In the genomic region with DNA sequence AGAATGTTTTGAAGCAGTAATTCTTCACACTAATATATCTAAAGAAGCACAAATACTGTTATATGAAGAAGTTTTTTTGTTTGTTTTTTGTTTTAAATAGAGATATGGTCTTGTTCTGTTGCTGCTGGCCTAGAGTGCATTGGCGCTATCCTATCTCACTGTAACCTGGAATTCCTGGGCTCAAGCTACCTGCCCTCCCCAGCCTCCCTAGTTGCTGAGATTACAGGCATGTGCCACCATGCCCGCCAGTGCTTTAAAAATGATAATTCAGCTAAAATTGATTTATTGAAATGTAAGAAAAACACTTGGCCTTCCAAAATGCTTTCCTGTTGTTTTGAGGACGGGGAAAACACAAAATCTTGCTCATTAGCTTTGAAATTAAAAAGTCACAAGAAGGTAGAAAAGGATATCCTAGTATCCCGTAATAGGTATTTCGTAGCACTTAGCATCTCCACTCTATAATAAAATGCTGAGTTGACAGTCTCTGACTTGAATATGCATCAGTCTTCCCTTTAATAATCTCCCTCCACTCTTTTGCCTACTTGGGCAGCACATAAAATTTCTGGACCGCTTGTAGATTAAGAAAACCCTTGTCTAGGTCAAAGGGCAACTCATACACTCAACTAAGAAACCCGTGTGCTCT, we compare ENCODE assay signal across 8 cellular contexts. TPM values are rescaled to one million over a fixed set of nuclear protein-coding genes. Genes with fewer than 3 reads are reported as not detected.
DNase-seq lines count a peak whose midpoint lies in the region; ATAC-seq, FAIRE-seq and TF ChIP-seq lines count a peak whose summit lies in the region.

No MANE protein-coding gene starts in this region.

- ATAC-seq in RWPE2 (ENCODE audit: low read depth), result no peak

- H3K4me1 ChIP-seq in RWPE2 (ENCODE audit: insufficient read depth, poor library complexity, severe bottlenecking) (peaks cover 20% of the 10 kb centered on the region), esophagus squamous epithelium (peaks cover 12 to 41% (median 18%) of the 10 kb centered on the region in 3 donors)

- H3K27ac ChIP-seq in RWPE2 (ENCODE audit: poor library complexity, severe bottlenecking), result peak overlapping the region; percentile 67
- peak overlapping the region; percentile 97 to 99 (median 99) for H3K27ac ChIP-seq in esophagus squamous epithelium

- in situ Hi-C loops in G401 (cut with HindIII; ENCODE audit: low sequenced_read_pairs), result no loop called here

- peak overlapping the region; percentile 62 for H3K4me3 ChIP-seq in RWPE2 (ENCODE audit: severe bottlenecking)
- H3K4me3 ChIP-seq in esophagus squamous epithelium, result peak overlapping the region; percentile 76 to 97 (median 90)
- H3K4me3 ChIP-seq in retinal pigment epithelial cell (ENCODE audit: low read length), result peak overlapping the region; percentile 88

- no peak for TF ChIP-seq POLR2A in esophagus squamous epithelium (IDR thresholded peaks at IDR 0.05)

- H3K36me3 ChIP-seq in RWPE2 (ENCODE audit: low read depth), result peaks cover 16% of the 10 kb centered on the region
- peaks cover 0 to 13% (median 6%) of the 10 kb centered on the region in 3 donors for H3K36me3 ChIP-seq in esophagus squamous epithelium

- TF ChIP-seq CTCF in RWPE2 (IDR thresholded peaks at IDR 0.05; ENCODE audit: poor library complexity, severe bottlenecking) (no peak), esophagus squamous epithelium (IDR thresholded peaks at IDR 0.05) (no peak), retinal pigment epithelial cell (conservative IDR thresholded peaks at IDR 0.05; ENCODE audit: low read depth, low read length) (no peak)

- no peak for FAIRE-seq in urothelium cell line (lab: Jason Lieb, UNC)

- intact Hi-C loops in esophagus squamous epithelium (cut with DNase I), result no loop called here

- 29 to 52% methylated on average over 7 of the region's 7 CpGs for WGBS in esophagus squamous epithelium, 2 donors

- peak; percentile 20 for DNase-seq in G401 (ENCODE audit: low spot score)
- DNase-seq in RWPE2 (ENCODE audit: low spot score), result no peak
- DNase-seq in esophagus squamous epithelium (lab: John Stamatoyannopoulos, UW), result no peak
- DNase-seq in retinal pigment epithelial cell (ENCODE audit: low read depth), result no peak
- no peak for DNase-seq in globus pallidus (ENCODE audit: low spot score)
- no peak for DNase-seq in activated effector memory CD4-positive, alpha-beta T cell treated with Interleukin-2 at 50 U/mL for 16 hours
- DNase-seq in urothelium cell line (ENCODE audit: low spot score), result no peak
- DNase-seq in H4 (ENCODE audit: low spot score), result no peak

- no peaks in the 10 kb centered on the region for H3K9me3 ChIP-seq in RWPE2 (ENCODE audit: severe bottlenecking)
- no peaks in the 10 kb centered on the region for H3K9me3 ChIP-seq in esophagus squamous epithelium

- H3K27me3 ChIP-seq in RWPE2 (ENCODE audit: insufficient read depth, poor library complexity, severe bottlenecking) (no peaks in the 10 kb centered on the region), esophagus squamous epithelium (peaks cover 0 to 9% (median 0%) of the 10 kb centered on the region in 4 donors)

RNA-seq across cellular contexts. Expression of a gene that starts 1.4 kb away (rescaled TPM):
- 2.0 and 10.2 TPM in 2 replicates for total RNA-seq in G401 (2014; rRNA removed; shearing (Covaris generic))
- 10 to 100 TPM in 1 of 4 donors, 1 to 10 TPM in 3; 4.8 to 10.1 (median 9.2) TPM for total RNA-seq in esophagus squamous epithelium
- 5.9 and 6.0 TPM in 2 replicates for total RNA-seq in H4 (2014; rRNA removed; shearing (Covaris generic))
